Comparison of ENCODE assay signal across 8 cellular contexts in the genomic region with DNA sequence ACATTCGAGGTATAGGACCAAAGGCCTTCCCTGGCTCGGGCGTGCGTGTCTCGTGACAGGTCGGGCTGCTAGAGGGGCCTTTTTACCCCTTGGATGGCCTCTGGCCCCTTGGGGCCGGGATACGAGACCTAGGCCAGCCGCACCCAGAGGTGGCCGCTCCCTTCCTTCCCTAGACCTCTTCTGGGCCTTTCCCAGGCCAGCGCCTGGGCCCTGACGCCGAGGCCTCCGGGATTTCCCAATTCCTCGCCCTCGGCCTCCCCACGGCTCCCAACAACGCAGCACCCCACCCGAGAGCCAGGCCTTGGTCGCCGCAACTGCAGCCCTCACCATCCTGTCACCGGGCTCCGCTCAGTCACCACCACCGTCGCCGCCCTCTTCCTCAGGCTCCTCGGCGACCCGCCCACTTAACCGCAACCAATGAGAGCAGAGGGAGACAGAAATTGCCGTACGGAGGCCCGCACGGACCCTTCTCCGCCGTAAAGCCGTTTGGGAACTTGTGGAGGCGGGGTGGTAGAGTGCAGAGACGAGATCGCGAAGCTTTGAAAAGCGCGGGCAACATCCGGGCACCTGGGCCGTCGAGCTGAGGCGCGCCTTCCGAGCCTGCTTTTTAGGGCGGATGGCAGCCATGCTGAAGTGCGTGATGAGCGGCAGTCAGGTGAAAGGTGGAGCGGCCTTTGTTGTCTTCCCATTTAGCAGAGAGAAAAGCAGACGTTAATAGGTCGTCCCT. TPM values are rescaled to one million over a fixed set of nuclear protein-coding genes. Genes with fewer than 3 reads are reported as not detected.
DNase-seq lines count a peak whose midpoint lies in the region; ATAC-seq, FAIRE-seq and TF ChIP-seq lines count a peak whose summit lies in the region.

A gene (plus strand): TSS at position 610 of the 727 bp plus-strand sequence. CDS start 7 bp downstream, at position 617.
A gene (minus strand): TSS at position 390 of the 727 bp plus-strand sequence. CDS start 60 bp downstream, at position 330.

- no peaks in the 10 kb centered on the region for H3K36me3 ChIP-seq in body of pancreas (replicated peaks in 1 of 2; ENCODE audit: insufficient read depth in 1 of 2, low read depth in 2 of 2)

- H3K4me1 ChIP-seq in body of pancreas: peaks cover 27% of the 10 kb centered on the region

- H3K27ac ChIP-seq in body of pancreas: peak within 1 kb of the TSS; percentile 78 to 94 (median 84)

- ATAC-seq in HG03064 (IDR thresholded peaks at IDR 0.05; ENCODE audit: low read depth, unreplicated experiment): peak; percentile 91
- ATAC-seq in body of pancreas: peak; percentile 100
- peak; percentile 99 for ATAC-seq in sciatic nerve

- no peaks in the 10 kb centered on the region for H3K9me3 ChIP-seq in body of pancreas

- peak; percentile 96 for DNase-seq in A172 (ENCODE audit: low spot score)
- DNase-seq in NCI-H2107 (lab: John Stamatoyannopoulos, UW): peak; percentile 98
- peak; percentile 97 to 98 (median 98) for DNase-seq in body of pancreas
- DNase-seq in iPS DF 19.7 (ENCODE audit: low read depth, low spot score): peak; percentile 96
- DNase-seq in sciatic nerve (ENCODE audit: low spot score): peak; percentile 99

- peak in 1 of 7 experiments; percentile 5 for TF ChIP-seq CTCF in body of pancreas (IDR thresholded peaks at IDR 0.05)

- no peaks in the 10 kb centered on the region for H3K27me3 ChIP-seq in body of pancreas

- TF ChIP-seq POLR2A in GM18526 (IDR thresholded peaks at IDR 0.05; ENCODE audit: extremely low read depth, insufficient read length) (peak; percentile 95), body of pancreas (IDR thresholded peaks at IDR 0.05) (peak; percentile 80 to 96 (median 93))

- H3K4me3 ChIP-seq in body of pancreas: peak within 1 kb of the TSS; percentile 79 to 93

- intact Hi-C loops in body of pancreas (cut with DNase I) (no loop called here), sciatic nerve (cut with DNase I) (no loop called here)

- 1 to 2% methylated on average over 47 to 53 of the region's 55 CpGs for WGBS in body of pancreas, 2 donors

- peak; percentile 66 for FAIRE-seq in TTC549 (lab: Jason Lieb, UNC)

RNA-seq across cellular contexts. Expression of the first gene that starts in this region (rescaled TPM):
- total RNA-seq in A172 (2014; rRNA removed; shearing (Covaris generic)): 0.89 and 2.1 TPM in 2 replicates
- total RNA-seq in body of pancreas: 1 to 10 TPM in 1 of 2 donors, not detected in 1; 2.3 TPM
- 2.9 TPM for total RNA-seq in sciatic nerve

RNA-seq across cellular contexts. Expression of the second gene that starts in this region (rescaled TPM):
- 124 and 205 TPM in 2 replicates for total RNA-seq in A172 (2014; rRNA removed; shearing (Covaris generic))
- 10 to 100 TPM; 39.2 to 62.0 TPM for total RNA-seq in body of pancreas
- total RNA-seq in sciatic nerve: 102 TPM

Comparison
In these comparisons a context has a peak if more than half of its experiments do, and no peak if none do; other contexts are left out.
1. Peak in every context shown above with its lines: DNase-seq, ATAC-seq, H3K4me3 ChIP-seq and H3K27ac ChIP-seq.